22 cellular contexts compared by ENCODE assay signal in the genomic region with DNA sequence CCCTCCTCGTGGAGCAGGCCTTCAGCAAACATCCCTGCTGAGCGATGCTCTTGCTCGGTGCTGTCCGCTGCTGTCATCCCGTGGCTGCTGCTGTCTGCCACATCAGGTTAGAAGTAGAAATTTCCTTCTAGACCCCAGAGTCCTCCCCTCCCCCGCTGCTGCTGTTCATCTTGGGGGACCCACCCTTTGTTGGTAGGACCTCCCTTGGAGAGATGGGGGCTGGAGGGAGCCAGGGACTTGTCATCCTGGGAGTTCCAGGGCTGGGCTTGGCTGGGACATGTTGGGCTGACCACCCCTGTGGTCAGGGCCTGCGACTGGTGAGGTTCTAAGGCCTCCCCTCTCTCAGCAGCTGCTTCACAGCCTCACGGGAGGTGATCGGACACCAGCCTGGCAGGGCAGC.
"Had no signal": no experiment of that assay in that cellular context is flagged by ENCODE, and none has a peak within 500 bp of the region (broad histone marks: within the 10 kb centered on the region; RNA-seq: fewer than 3 reads in every experiment).

No MANE protein-coding gene starts in this region.

- H3K9me3 Mint-ChIP-seq: activated naive CD4-positive, alpha-beta T cell treated with anti-CD3 and anti-CD28 coated beads, Interleukin-2, amount 50 U/mL, for 24 hours; activated naive CD8-positive, alpha-beta T cell treated with anti-CD3 and anti-CD28 coated beads, Interleukin-2, amount 50 U/mL, for 24 hours; activated T-helper 2 cell treated with anti-CD3 and anti-CD28 coated beads, Interferon-gamma antibody, Interleukin-2, Interleukin-4, amounts not matched to agents 10 μg/mL and 5 μg/mL and 100 μg/mL, durations not matched to agents 14 hours and 24 hours and 36 hours; naive thymus-derived CD4-positive, alpha-beta T cell had no signal

- H3K27me3 ChIP-seq: dorsolateral prefrontal cortex, gastrocnemius medialis, pancreas, tibial nerve had no signal

- H3K36me3 ChIP-seq: gastrocnemius medialis, pancreas, tibial nerve had no signal

- FAIRE-seq: colon, keratinocyte, pancreas had no signal

- H3K27ac Mint-ChIP-seq: activated CD4-positive, alpha-beta T cell treated with anti-CD3 and anti-CD28 coated beads for 36 hours; activated CD8-positive, alpha-beta memory T cell treated with anti-CD3 and anti-CD28 coated beads, Interleukin-2, amount 10 ng/mL, durations not matched to agents 7 days and 5 days; activated CD8-positive, alpha-beta T cell treated with anti-CD3 and anti-CD28 coated beads, Interleukin-2, amount 10 ng/mL, durations not matched to agents 7 days and 5 days; activated naive CD4-positive, alpha-beta T cell treated with anti-CD3 and anti-CD28 coated beads, Interleukin-2, amount 50 U/mL, for 24 hours; activated naive CD8-positive, alpha-beta T cell treated with anti-CD3 and anti-CD28 coated beads, Interleukin-2, amount 50 U/mL, for 24 hours; activated T-helper 2 cell treated with anti-CD3 and anti-CD28 coated beads, Interferon-gamma antibody, Interleukin-2, Interleukin-4, amounts not matched to agents 10 μg/mL and 5 μg/mL and 100 μg/mL, durations not matched to agents 14 hours and 24 hours and 36 hours; naive thymus-derived CD4-positive, alpha-beta T cell had no signal

- H3K4me3 Mint-ChIP-seq: activated CD4-positive, alpha-beta T cell treated with anti-CD3 and anti-CD28 coated beads for 36 hours; activated CD8-positive, alpha-beta memory T cell treated with anti-CD3 and anti-CD28 coated beads, Interleukin-2, amount 10 ng/mL, durations not matched to agents 7 days and 5 days; activated CD8-positive, alpha-beta T cell treated with anti-CD3 and anti-CD28 coated beads, Interleukin-2, amount 10 ng/mL, durations not matched to agents 7 days and 5 days; activated naive CD4-positive, alpha-beta T cell treated with anti-CD3 and anti-CD28 coated beads, Interleukin-2, amount 50 U/mL, for 24 hours; activated naive CD8-positive, alpha-beta T cell treated with anti-CD3 and anti-CD28 coated beads, Interleukin-2, amount 50 U/mL, for 24 hours; naive thymus-derived CD4-positive, alpha-beta T cell had no signal

- H3K27ac ChIP-seq: dorsolateral prefrontal cortex, pancreas, psoas muscle, tibial nerve had no signal

- H3K4me3 ChIP-seq: dorsolateral prefrontal cortex, gastrocnemius medialis, pancreas, psoas muscle, tibial nerve had no signal

- H3K27me3 Mint-ChIP-seq: activated CD4-positive, alpha-beta T cell treated with anti-CD3 and anti-CD28 coated beads for 36 hours; activated CD8-positive, alpha-beta memory T cell treated with anti-CD3 and anti-CD28 coated beads, Interleukin-2, amount 10 ng/mL, durations not matched to agents 7 days and 5 days; activated naive CD4-positive, alpha-beta T cell treated with anti-CD3 and anti-CD28 coated beads, Interleukin-2, amount 50 U/mL, for 24 hours; activated naive CD8-positive, alpha-beta T cell treated with anti-CD3 and anti-CD28 coated beads, Interleukin-2, amount 50 U/mL, for 24 hours; naive thymus-derived CD4-positive, alpha-beta T cell had no signal

- DNase-seq: activated CD4-positive, alpha-beta T cell treated with anti-CD3 and anti-CD28 coated beads for 36 hours; activated CD4-positive, CD25-positive, alpha-beta regulatory T cell; activated CD8-positive, alpha-beta memory T cell treated with anti-CD3 and anti-CD28 coated beads, Interleukin-2, amount 10 ng/mL, durations not matched to agents 7 days and 5 days; activated CD8-positive, alpha-beta T cell treated with anti-CD3 and anti-CD28 coated beads, Interleukin-2, amount 10 ng/mL, durations not matched to agents 7 days and 5 days; activated naive CD8-positive, alpha-beta T cell treated with anti-CD3 and anti-CD28 coated beads, Interleukin-2, amount 50 U/mL, for 24 hours; activated T-cell treated with anti-CD3 and anti-CD28 coated beads, Interleukin-2, amount 50 U/mL, for 48 hours; dorsolateral prefrontal cortex; effector memory CD4-positive, alpha-beta T cell; gastrocnemius medialis; glutamatergic neuron; hippocampal formation; naive thymus-derived CD4-positive, alpha-beta T cell; nucleus accumbens; pancreas; psoas muscle; stimulated activated CD4-positive, alpha-beta T cell treated with anti-CD3 and anti-CD28 coated beads, Interleukin-2, amount 100 ng/mL, for 48 hours; stimulated activated naive CD4-positive, alpha-beta T cell treated with Interleukin-2 at 50 U/mL for 16 hours had no signal

- H3K9me3 ChIP-seq: gastrocnemius medialis, pancreas, psoas muscle, tibial nerve had no signal

- H3K36me3 Mint-ChIP-seq: activated CD8-positive, alpha-beta memory T cell treated with anti-CD3 and anti-CD28 coated beads, Interleukin-2, amount 10 ng/mL, durations not matched to agents 7 days and 5 days; activated naive CD4-positive, alpha-beta T cell treated with anti-CD3 and anti-CD28 coated beads, Interleukin-2, amount 50 U/mL, for 24 hours; naive thymus-derived CD4-positive, alpha-beta T cell had no signal

- ATAC-seq: activated CD4-positive, alpha-beta T cell treated with anti-CD3 and anti-CD28 coated beads for 36 hours; activated CD8-positive, alpha-beta memory T cell treated with anti-CD3 and anti-CD28 coated beads, Interleukin-2, amount 10 ng/mL, durations not matched to agents 7 days and 5 days; activated CD8-positive, alpha-beta T cell treated with anti-CD3 and anti-CD28 coated beads, Interleukin-2, amount 10 ng/mL, durations not matched to agents 7 days and 5 days; activated naive CD8-positive, alpha-beta T cell treated with anti-CD3 and anti-CD28 coated beads, Interleukin-2, amount 50 U/mL, for 24 hours; gastrocnemius medialis; naive thymus-derived CD4-positive, alpha-beta T cell; pancreas; psoas muscle had no signal
